ENCODE assay signal across 1 cellular context in genomic region chr3:9915252-9916141, GRCh38.
TF ChIP-seq lines count a peak whose summit lies in the region.

No MANE protein-coding gene starts in this region.

TF ChIP-seq in HepG2, 621 proteins besides CTCF, POLR2A, EP300 and RAD21 (continued from another document and continues in another):
- TF ChIP-seq ARID5B (CRISPR knock-in tag; IDR thresholded peaks at IDR 0.05) (0 out of 2 replicates have a peak, but pooled peaks have one; percentile 48), ZNF724P (CRISPR knock-in tag; IDR thresholded peaks at IDR 0.05; ENCODE audit: borderline replicate concordance) (peak; percentile 66; the same call in 1 of the 2 replicates), CREBL2 (CRISPR knock-in tag; IDR thresholded peaks at IDR 0.05; ENCODE audit: borderline replicate concordance) (peak; percentile 84; the same call in 1 of the 2 replicates), ZNF441 (CRISPR knock-in tag; IDR thresholded peaks at IDR 0.05; ENCODE audit: borderline replicate concordance) (peak; percentile 84), NR0B2 (CRISPR knock-in tag; IDR thresholded peaks at IDR 0.05) (peak; percentile 87), FLYWCH1 (CRISPR knock-in tag; IDR thresholded peaks at IDR 0.05) (peak; percentile 75; the same call in 1 of the 2 replicates), ZNF18 (CRISPR knock-in tag; IDR thresholded peaks at IDR 0.05; ENCODE audit: insufficient replicate concordance) (peak; percentile 87), ELF3 (CRISPR knock-in tag; IDR thresholded peaks at IDR 0.05) (peak; percentile 56; the same call in 1 of the 2 replicates), GABPA (IDR thresholded peaks at IDR 0.05; ENCODE audit: low read depth, low read length) (no peak), GABPA (CRISPR knock-in tag; IDR thresholded peaks at IDR 0.05; ENCODE audit: low read depth) (peak; percentile 69), TFDP1 (CRISPR knock-in tag; IDR thresholded peaks at IDR 0.05; ENCODE audit: borderline replicate concordance) (peak; percentile 93; the same call in 1 of the 2 replicates), ZNF678 (CRISPR knock-in tag; IDR thresholded peaks at IDR 0.05) (peak; percentile 43; the same call in 1 of the 2 replicates), TSC22D2 (CRISPR knock-in tag; IDR thresholded peaks at IDR 0.05; ENCODE audit: borderline replicate concordance) (no peak), IRF2 (CRISPR knock-in tag; IDR thresholded peaks at IDR 0.05) (peak; percentile 67), ZNF616 (CRISPR knock-in tag; IDR thresholded peaks at IDR 0.05; ENCODE audit: low read depth) (peak; percentile 94), HDAC2 (CRISPR knock-in tag; IDR thresholded peaks at IDR 0.05) (0 out of 2 replicates have a peak, but pooled peaks have one; percentile 33), ZBTB7B (CRISPR knock-in tag; IDR thresholded peaks at IDR 0.05) (0 out of 2 replicates have a peak, but pooled peaks have one; percentile 20), ZFX (CRISPR knock-in tag; IDR thresholded peaks at IDR 0.05; ENCODE audit: low read depth) (peak; percentile 80), STAG1 (CRISPR knock-in tag; IDR thresholded peaks at IDR 0.05) (peak; percentile 52; the same call in 1 of the 2 replicates), ZNF33A (CRISPR knock-in tag; IDR thresholded peaks at IDR 0.05; ENCODE audit: borderline replicate concordance) (no peak), HNF4A (CRISPR knock-in tag; IDR thresholded peaks at IDR 0.05) (peak; percentile 24; the same call in 1 of the 2 replicates), POLR2G (IDR thresholded peaks at IDR 0.05; ENCODE audit: low read depth, low read length) (peak; percentile 68), ZNF670 (CRISPR knock-in tag; IDR thresholded peaks at IDR 0.05; ENCODE audit: borderline replicate concordance) (0 out of 2 replicates have a peak, but pooled peaks have one; percentile 38), FOXK2 (IDR thresholded peaks at IDR 0.05) (no peak), TGIF2 (CRISPR knock-in tag; IDR thresholded peaks at IDR 0.05) (0 out of 2 replicates have a peak, but pooled peaks have one; percentile 30), IKZF4 (CRISPR knock-in tag; IDR thresholded peaks at IDR 0.05; ENCODE audit: borderline replicate concordance, low read depth, not compliant biosample characterization) (peak; percentile 22), MEIS2 (CRISPR knock-in tag; IDR thresholded peaks at IDR 0.05) (peak; percentile 94), SP5 (CRISPR knock-in tag; IDR thresholded peaks at IDR 0.05; ENCODE audit: borderline replicate concordance, low read depth) (no peak), ZNF800 (CRISPR knock-in tag; IDR thresholded peaks at IDR 0.05) (peak; percentile 70; the same call in 1 of the 2 replicates), CREB3 (CRISPR knock-in tag; IDR thresholded peaks at IDR 0.05) (peak; percentile 95), ZNF776 (CRISPR knock-in tag; IDR thresholded peaks at IDR 0.05) (peak; percentile 75; the same call in 1 of the 2 replicates), BRCA1 (CRISPR knock-in tag; IDR thresholded peaks at IDR 0.05) (0 out of 2 replicates have a peak, but pooled peaks have one; percentile 54), ZNF282 (IDR thresholded peaks at IDR 0.05; ENCODE audit: partially characterized antibody) (no peak), KAT7 (CRISPR knock-in tag; IDR thresholded peaks at IDR 0.05; ENCODE audit: borderline replicate concordance) (0 out of 2 replicates have a peak, but pooled peaks have one; percentile 59), THRA (CRISPR knock-in tag; IDR thresholded peaks at IDR 0.05; ENCODE audit: borderline replicate concordance) (0 out of 2 replicates have a peak, but pooled peaks have one; percentile 44), ZNF558 (CRISPR knock-in tag; IDR thresholded peaks at IDR 0.05; ENCODE audit: borderline replicate concordance) (peak; percentile 44; the same call in 1 of the 2 replicates), ZNF20 (CRISPR knock-in tag; IDR thresholded peaks at IDR 0.05) (no peak), AGO2 (optimal IDR thresholded peaks at IDR 0.05; ENCODE audit: low read depth, low read length) (peak; percentile 95), ZNF180 (CRISPR knock-in tag; IDR thresholded peaks at IDR 0.05; ENCODE audit: borderline replicate concordance, low read depth) (no peak), AKAP8 (CRISPR knock-in tag; IDR thresholded peaks at IDR 0.05) (peak; percentile 50), KDM3A (CRISPR knock-in tag; IDR thresholded peaks at IDR 0.05; ENCODE audit: low read depth) (peak; percentile 19; the same call in 1 of the 2 replicates), RFX3 (CRISPR knock-in tag; IDR thresholded peaks at IDR 0.05) (no peak), ZNF841 (CRISPR knock-in tag; IDR thresholded peaks at IDR 0.05; ENCODE audit: borderline replicate concordance) (peak; percentile 87; the same call in 1 of the 2 replicates), MEIS1 (CRISPR knock-in tag; IDR thresholded peaks at IDR 0.05; ENCODE audit: borderline replicate concordance) (no peak), ATAD3A (CRISPR knock-in tag; IDR thresholded peaks at IDR 0.05) (0 out of 2 replicates have a peak, but pooled peaks have one; percentile 37), BORCS8-MEF2B (CRISPR knock-in tag; IDR thresholded peaks at IDR 0.05) (0 out of 2 replicates have a peak, but pooled peaks have one; percentile 17), ZNF781 (CRISPR knock-in tag; IDR thresholded peaks at IDR 0.05; ENCODE audit: borderline replicate concordance, not compliant biosample characterization) (peak; percentile 18), ZNF562 (CRISPR knock-in tag; IDR thresholded peaks at IDR 0.05; ENCODE audit: borderline replicate concordance) (0 out of 2 replicates have a peak, but pooled peaks have one; percentile 37), ATF1 (CRISPR knock-in tag; IDR thresholded peaks at IDR 0.05) (no peak), SATB2 (CRISPR knock-in tag; IDR thresholded peaks at IDR 0.05) (no peak), SNAPC5 (CRISPR knock-in tag; IDR thresholded peaks at IDR 0.05; ENCODE audit: borderline replicate concordance) (peak; percentile 40; the same call in 1 of the 2 replicates), MAZ (IDR thresholded peaks at IDR 0.05; ENCODE audit: borderline replicate concordance, low read depth, low read length) (no peak), MAZ (CRISPR knock-in tag; IDR thresholded peaks at IDR 0.05; ENCODE audit: low read depth) (peak; percentile 72), ARNT2 (CRISPR knock-in tag; IDR thresholded peaks at IDR 0.05; ENCODE audit: low read depth) (peak; percentile 79), ZNF292 (CRISPR knock-in tag; IDR thresholded peaks at IDR 0.05; ENCODE audit: borderline replicate concordance, low read depth) (0 out of 2 replicates have a peak, but pooled peaks have one; percentile 32), ZC3H4 (CRISPR knock-in tag; IDR thresholded peaks at IDR 0.05; ENCODE audit: borderline replicate concordance) (peak; percentile 78), ZSCAN31 (CRISPR knock-in tag; IDR thresholded peaks at IDR 0.05; ENCODE audit: low read depth) (peak; percentile 15; the same call in 1 of the 2 replicates), NR2C2 (CRISPR knock-in tag; IDR thresholded peaks at IDR 0.05; ENCODE audit: borderline replicate concordance) (no peak; the same call in 1 of the 2 replicates), ZNF557 (CRISPR knock-in tag; IDR thresholded peaks at IDR 0.05) (peak; percentile 87; the same call in 1 of the 2 replicates), ZNF331 (CRISPR knock-in tag; IDR thresholded peaks at IDR 0.05) (peak; percentile 47; the same call in 1 of the 2 replicates), ZBTB21 (CRISPR knock-in tag; IDR thresholded peaks at IDR 0.05) (0 out of 2 replicates have a peak, but pooled peaks have one; percentile 9), ZNF598 (CRISPR knock-in tag; IDR thresholded peaks at IDR 0.05; ENCODE audit: borderline replicate concordance) (no peak), ZBTB42 (CRISPR knock-in tag; IDR thresholded peaks at IDR 0.05) (0 out of 2 replicates have a peak, but pooled peaks have one; percentile 7), YY1 (IDR thresholded peaks at IDR 0.05; ENCODE audit: insufficient read depth, insufficient replicate concordance, low read depth, low read length) (peak; percentile 57)
